In the genomic region with DNA sequence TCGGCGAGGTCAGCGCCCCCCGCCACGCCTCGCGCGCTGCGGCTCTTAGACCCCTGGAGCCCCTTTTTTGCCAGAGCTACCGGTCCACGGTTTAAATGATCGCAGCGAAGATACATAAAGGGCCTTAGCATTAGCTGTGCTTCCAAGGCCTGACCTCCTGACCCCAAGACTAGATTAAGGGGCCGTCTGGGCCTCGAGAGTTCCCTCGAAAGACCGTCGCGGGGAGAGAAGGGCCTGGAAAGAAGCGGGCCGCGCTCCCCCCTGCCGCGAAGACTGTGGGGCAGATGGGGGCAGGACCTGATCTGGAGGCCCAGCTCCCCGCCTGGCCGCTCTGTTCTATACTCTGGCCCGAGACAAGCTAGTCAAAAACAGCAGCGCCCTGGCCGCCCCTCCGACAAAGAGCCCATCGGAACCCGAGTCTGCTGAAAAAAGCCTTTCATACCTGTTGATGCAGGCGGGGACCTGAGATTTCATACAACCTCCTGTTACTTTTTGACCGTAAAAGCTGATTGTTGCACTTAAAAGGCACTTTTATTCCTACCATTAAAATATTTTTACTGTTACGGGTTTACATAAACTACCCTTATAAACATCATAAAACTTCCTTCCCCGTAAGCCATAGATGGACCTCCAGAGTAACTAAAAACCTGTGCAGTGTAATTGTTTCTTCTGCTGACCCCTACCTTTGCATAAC, we compare ENCODE assay signal across 8 cellular contexts.
DNase-seq lines count a peak whose midpoint lies in the region; ATAC-seq and TF ChIP-seq lines count a peak whose summit lies in the region.

No MANE protein-coding gene starts in this region.

- no peak overlapping the region for H4K5ac ChIP-seq in mesendoderm (ENCODE audit: low read length)

- H3K4me1 ChIP-seq in breast epithelium (no peaks in the 10 kb centered on the region), mesendoderm (ENCODE audit: control insufficient read depth, low read depth, low read length) (peaks cover 2% of the 10 kb centered on the region), thyroid gland (peaks cover 20 to 30% of the 10 kb centered on the region in 2 donors)

- peaks cover 46% of the 10 kb centered on the region for H3K4me1 Mint-ChIP-seq in activated T-cell treated with anti-CD3 and anti-CD28 coated beads, Interleukin-2, amount 50 U/mL, for 72 hours (ENCODE audit: low read depth)

- H3K36me3 ChIP-seq in breast epithelium (no peaks in the 10 kb centered on the region), mesendoderm (ENCODE audit: control insufficient read depth, insufficient read depth, low read length) (no peaks in the 10 kb centered on the region), thyroid gland (no peaks in the 10 kb centered on the region)

- no peaks in the 10 kb centered on the region for H3K79me2 ChIP-seq in mesendoderm (ENCODE audit: control insufficient read depth, insufficient read depth, low read length)

- ATAC-seq in activated T-cell treated with anti-CD3 and anti-CD28 coated beads, Interleukin-2, amount 50 U/mL, for 72 hours (replicated peaks in 1 of 2), result no peak
- no peak for ATAC-seq in GM21423 (IDR thresholded peaks at IDR 0.05; ENCODE audit: unreplicated experiment)

- H2BK5ac ChIP-seq in mesendoderm (ENCODE audit: low read length), result no peak overlapping the region

- H2AK5ac ChIP-seq in mesendoderm (ENCODE audit: low read length), result no peak overlapping the region

- H4K8ac ChIP-seq in mesendoderm (ENCODE audit: low read depth, low read length), result no peak overlapping the region

- H3K79me1 ChIP-seq in mesendoderm (ENCODE audit: low read length), result no peaks in the 10 kb centered on the region

- H3K27ac ChIP-seq in breast epithelium (peak overlapping the region; percentile 35 to 79), mesendoderm (ENCODE audit: low read depth, low read length) (peak overlapping the region; percentile 89), thyroid gland (peak overlapping the region in 2 of 3 donors; percentile 69 to 78)

- peaks cover 3 to 4% of the 10 kb centered on the region in 2 donors for H3K36me3 Mint-ChIP-seq in activated T-cell treated with anti-CD3 and anti-CD28 coated beads, Interleukin-2, amount 50 U/mL, for 72 hours (ENCODE audit: insufficient read depth in 2 of 2)

- H3K9me3 ChIP-seq in breast epithelium (no peaks in the 10 kb centered on the region), thyroid gland (no peaks in the 10 kb centered on the region)

- H3K4me3 ChIP-seq in breast epithelium (peak overlapping the region in 1 of 3 donors; percentile 67), mesendoderm (ENCODE audit: low read length) (peak overlapping the region; percentile 12), thyroid gland (replicated peaks in 1 of 3) (peak overlapping the region in 1 of 3 donors; percentile 55)

- intact Hi-C loops in breast epithelium (cut with DNase I; ENCODE audit: low total_unique reads) (no loop called here), thyroid gland (cut with DNase I) (no loop called here)

- WGBS in mesendoderm (ENCODE audit: extremely low coverage, insufficient coverage, low lambda C conversion rate), result no CpG with 5 or more reads among the region's 36 CpGs
- WGBS in thyroid gland, 2 donors, result 91 to 95% methylated on average over 28 to 32 of the region's 36 CpGs

- H2BK15ac ChIP-seq in mesendoderm (replicated peaks; ENCODE audit: low read depth), result peak overlapping the region; percentile 45

- H3K27me3 ChIP-seq in breast epithelium (no peaks in the 10 kb centered on the region), mesendoderm (ENCODE audit: insufficient read depth, low read length, poor library complexity) (no peaks in the 10 kb centered on the region), thyroid gland (no peaks in the 10 kb centered on the region)

- H3K56ac ChIP-seq in mesendoderm (ENCODE audit: low read length), result peak overlapping the region; percentile 90

- TF ChIP-seq POLR2A in breast epithelium (IDR thresholded peaks at IDR 0.05) (no peak), thyroid gland (IDR thresholded peaks at IDR 0.05) (no peak)

- no peak overlapping the region for H3K23ac ChIP-seq in mesendoderm (ENCODE audit: low read length)

- peak overlapping the region; percentile 78 for H2BK120ac ChIP-seq in mesendoderm (ENCODE audit: low read depth, low read length)

- H3K18ac ChIP-seq in mesendoderm (ENCODE audit: low read length), result peak overlapping the region; percentile 95

- peak overlapping the region; percentile 18 for H3K27ac Mint-ChIP-seq in activated T-cell treated with anti-CD3 and anti-CD28 coated beads, Interleukin-2, amount 50 U/mL, for 72 hours

- no peaks in the 10 kb centered on the region for H3K9me3 Mint-ChIP-seq in activated T-cell treated with anti-CD3 and anti-CD28 coated beads, Interleukin-2, amount 50 U/mL, for 72 hours

- no peaks in the 10 kb centered on the region for H3K27me3 Mint-ChIP-seq in activated T-cell treated with anti-CD3 and anti-CD28 coated beads, Interleukin-2, amount 50 U/mL, for 72 hours (ENCODE audit: low read depth)

- peak overlapping the region; percentile 38 to 70 for H3K4me3 Mint-ChIP-seq in activated T-cell treated with anti-CD3 and anti-CD28 coated beads, Interleukin-2, amount 50 U/mL, for 72 hours

- H3K4ac ChIP-seq in mesendoderm (ENCODE audit: low read depth, low read length), result peak overlapping the region; percentile 25

- peak overlapping the region; percentile 68 for H3K4me2 ChIP-seq in mesendoderm (ENCODE audit: low read length)

- DNase-seq in activated T-cell treated with anti-CD3 and anti-CD28 coated beads, Interleukin-2, amount 50 U/mL, for 72 hours, result no peak
- no peak for DNase-seq in activated T-cell treated with anti-CD3 and anti-CD28 coated beads, Interleukin-2, amount 50 U/mL, for 1 hour
- DNase-seq in breast epithelium (ENCODE audit: low spot score in 2 of 2), result no peak
- peak; percentile 62 for DNase-seq in mesendoderm
- DNase-seq in thyroid gland, result no peak
- DNase-seq in stimulated activated CD4-positive, alpha-beta T cell treated with anti-CD3 and anti-CD28 coated beads, Interleukin-12 subunit alpha, Interleukin-12 subunit beta, amount 100 ng/mL, for 4 hours, result no peak
- no peak for DNase-seq in COLO829 (ENCODE audit: low spot score)

- peak overlapping the region; percentile 63 for H3K9ac ChIP-seq in mesendoderm (ENCODE audit: low read length)

- TF ChIP-seq CTCF in breast epithelium (IDR thresholded peaks at IDR 0.05) (no peak), thyroid gland (IDR thresholded peaks at IDR 0.05) (no peak)
